Comparison of ENCODE assay signal across 8 cellular contexts in genomic region chr1:94819945-94820746, GRCh38. TPM values are rescaled to one million over a fixed set of nuclear protein-coding genes. Genes with fewer than 3 reads are reported as not detected.
DNase-seq lines count a peak whose midpoint lies in the region; ATAC-seq and TF ChIP-seq lines count a peak whose summit lies in the region.

Gene SLC44A3 (plus strand): TSS chr1:94820357. CDS start chr1:94820452, 95 bp downstream.

- H3K4me3 ChIP-seq in BLaER1, result peak within 1 kb of the TSS; percentile 66
- H3K4me3 ChIP-seq in choroid plexus epithelial cell (ENCODE audit: low read depth, low read length), result peak within 1 kb of the TSS; percentile 69
- peak within 1 kb of the TSS; percentile 78 to 86 (median 86) for H3K4me3 ChIP-seq in liver (ENCODE audit: low read depth in 1 of 3, low read length in 3 of 3)

- H3K27ac Mint-ChIP-seq in stimulated activated effector memory CD8-positive, alpha-beta T cell treated with anti-CD3 and anti-CD28 coated beads, Interleukin-12 subunit alpha, Interleukin-12 subunit beta, amount 100 ng/mL, for 72 hours, result no peak within 1 kb of the TSS

- DNase-seq in HCEC 1CT (peak; percentile 34), RPMI7951 (ENCODE audit: low read depth) (peak; percentile 64), choroid plexus epithelial cell (ENCODE audit: low read depth) (peak; percentile 58), SIG-M5 treated with dmso at 0.1 percent for 504 hours (lab: John Stamatoyannopoulos, UW; ENCODE audit: unreplicated experiment) (no peak)
- no peak for DNase-seq in stimulated activated effector memory CD8-positive, alpha-beta T cell treated with anti-CD3 and anti-CD28 coated beads, Interleukin-12 subunit alpha, Interleukin-12 subunit beta, amount 100 ng/mL, for 72 hours (ENCODE audit: low spot score in 2 of 2)

- no peaks in the 10 kb centered on the region for H3K9me3 Mint-ChIP-seq in stimulated activated effector memory CD8-positive, alpha-beta T cell treated with anti-CD3 and anti-CD28 coated beads, Interleukin-12 subunit alpha, Interleukin-12 subunit beta, amount 100 ng/mL, for 72 hours

- H3K9ac ChIP-seq in BLaER1, result peak within 1 kb of the TSS; percentile 59; the same call in 1 of the 2 replicates
- peak within 1 kb of the TSS; percentile 15 to 87 for H3K9ac ChIP-seq in liver (ENCODE audit: low read depth in 1 of 2, low read length in 2 of 2)

- TF ChIP-seq RAD21 in liver (IDR thresholded peaks at IDR 0.05), result no peak

- ATAC-seq in stimulated activated effector memory CD8-positive, alpha-beta T cell treated with anti-CD3 and anti-CD28 coated beads, Interleukin-12 subunit alpha, Interleukin-12 subunit beta, amount 100 ng/mL, for 72 hours, result peak; percentile 80
- no peak for ATAC-seq in HG02623 (IDR thresholded peaks at IDR 0.05; ENCODE audit: unreplicated experiment)

- no peaks in the 10 kb centered on the region for H4K20me1 ChIP-seq in BLaER1

- H3K4me2 ChIP-seq in BLaER1, result peak within 1 kb of the TSS; percentile 76

- peaks cover 26% of the 10 kb centered on the region for H3K4me1 ChIP-seq in BLaER1
- peaks cover 0 to 22% (median 5%) of the 10 kb centered on the region in 4 donors for H3K4me1 ChIP-seq in liver (ENCODE audit: control insufficient read depth in 4 of 4, insufficient read depth in 4 of 4, low read length in 3 of 4)

- H3K27ac ChIP-seq in BLaER1 (peak within 1 kb of the TSS; percentile 14; the same call in 1 of the 2 replicates), liver (ENCODE audit: low read depth in 1 of 2, low read length in 2 of 2) (peak within 1 kb of the TSS in 1 of 2 donors; percentile 13)

- 2% methylated on average over 77 of the region's 77 CpGs for WGBS in liver

- peaks cover 7% of the 10 kb centered on the region for H3K9me3 ChIP-seq in BLaER1
- H3K9me3 ChIP-seq in liver (ENCODE audit: control insufficient read depth in 4 of 4, low read length in 3 of 4), result no peaks in the 10 kb centered on the region

- H3K27me3 ChIP-seq in BLaER1 (peaks cover 6% of the 10 kb centered on the region; the same call in 1 of the 2 replicates), liver (ENCODE audit: control insufficient read depth in 4 of 4, insufficient read depth in 4 of 4, low read length in 3 of 4) (no peaks in the 10 kb centered on the region)

- TF ChIP-seq CTCF in choroid plexus epithelial cell (conservative IDR thresholded peaks at IDR 0.05; ENCODE audit: low read depth, low read length) (peak; percentile 29), liver (IDR thresholded peaks at IDR 0.05; ENCODE audit: low read depth, low read length, missing input control) (peak; percentile 28)

- H3K36me3 Mint-ChIP-seq in stimulated activated effector memory CD8-positive, alpha-beta T cell treated with anti-CD3 and anti-CD28 coated beads, Interleukin-12 subunit alpha, Interleukin-12 subunit beta, amount 100 ng/mL, for 72 hours, result no peaks in the 10 kb centered on the region

- H3K4me3 Mint-ChIP-seq in stimulated activated effector memory CD8-positive, alpha-beta T cell treated with anti-CD3 and anti-CD28 coated beads, Interleukin-12 subunit alpha, Interleukin-12 subunit beta, amount 100 ng/mL, for 72 hours, result peak within 1 kb of the TSS; percentile 58

- H3K4me1 Mint-ChIP-seq in stimulated activated effector memory CD8-positive, alpha-beta T cell treated with anti-CD3 and anti-CD28 coated beads, Interleukin-12 subunit alpha, Interleukin-12 subunit beta, amount 100 ng/mL, for 72 hours, result no peaks in the 10 kb centered on the region

- no peaks in the 10 kb centered on the region for H3K36me3 ChIP-seq in BLaER1
- no peaks in the 10 kb centered on the region for H3K36me3 ChIP-seq in liver (ENCODE audit: control insufficient read depth in 4 of 4, insufficient read depth in 3 of 4, low read depth in 1 of 4, low read length in 3 of 4)

TF ChIP-seq in liver, 16 proteins besides CTCF, POLR2A, EP300 and RAD21:
- TF ChIP-seq HNF4A (conservative IDR thresholded peaks at IDR 0.05) (peak; percentile 1 to 9), EGR1 (IDR thresholded peaks at IDR 0.05; ENCODE audit: low read depth in 2 of 2) (peak; percentile 13 to 22), REST (IDR thresholded peaks at IDR 0.05) (no peak), TAF1 (conservative IDR thresholded peaks at IDR 0.05) (no peak), SP1 (IDR thresholded peaks at IDR 0.05) (peak; percentile 12)
TF ChIP-seq in liver: peak in this region for 3.

RNA-seq across cellular contexts. Expression of gene SLC44A3, which starts in this region (rescaled TPM):
- total RNA-seq in RPMI7951 (2014; rRNA removed; shearing (Covaris generic)), result 0.98 and 1.1 TPM in 2 replicates
- total RNA-seq in liver, result 1 to 10 TPM; 2.4 to 2.6 TPM
- 1 to 10 TPM; 2.8 TPM for polyA plus RNA-seq in liver

Comparison
In these comparisons a context has a peak if more than half of its experiments do, and no peak if none do; other contexts are left out.
1. DNase-seq: peak in HCEC 1CT (single experiment), RPMI7951 (single experiment) and choroid plexus epithelial cell (single experiment); none in stimulated activated effector memory CD8-positive, alpha-beta T cell treated with anti-CD3 and anti-CD28 coated beads, Interleukin-12 subunit alpha, Interleukin-12 subunit beta, amount 100 ng/mL, for 72 hours (0 of 2) and SIG-M5 treated with dmso at 0.1 percent for 504 hours (single experiment).
2. Peak in every context shown above with its lines, with median percentiles within 50 percentile points of each other: H3K4me3 ChIP-seq.